21 cellular contexts compared by ENCODE assay signal in genomic region chr6:10389739-10390494, GRCh38. TPM values are rescaled to one million over a fixed set of nuclear protein-coding genes. Genes with fewer than 3 reads are reported as not detected.
DNase-seq lines count a peak whose midpoint lies in the region; ATAC-seq, FAIRE-seq and TF ChIP-seq lines count a peak whose summit lies in the region.
"Had no signal": no experiment of that assay in that cellular context is flagged by ENCODE, and none has a peak within 500 bp of the region (broad histone marks: within the 10 kb centered on the region; RNA-seq: fewer than 3 reads in every experiment).

No MANE protein-coding gene starts in this region.

- no peak for TF ChIP-seq CTCF in GM23338 (conservative IDR thresholded peaks at IDR 0.05; ENCODE audit: low read depth in 2 of 2)
- no peak for TF ChIP-seq CTCF in endothelial cell of umbilical vein (IDR thresholded peaks at IDR 0.05; ENCODE audit: extremely low read depth in 1 of 2, insufficient read depth in 1 of 2, low read depth in 1 of 2, low read length in 2 of 2)
- TF ChIP-seq CTCF in neural cell (IDR thresholded peaks at IDR 0.05; ENCODE audit: poor library complexity, severe bottlenecking), result no peak

- H3K9me3 Mint-ChIP-seq in GM23338, result no peaks in the 10 kb centered on the region; the same call in 1 of the 3 replicates

- H3K27ac ChIP-seq in GM23338 (ENCODE audit: low read depth) (no peak overlapping the region), HUES64 (ENCODE audit: low read depth, low read length) (no peak overlapping the region), endothelial cell of umbilical vein (ENCODE audit: insufficient read depth, low read depth, low read length) (no peak overlapping the region), neural cell (ENCODE audit: low read length) (no peak overlapping the region)
- H3K27ac ChIP-seq: breast epithelium, KMS-11, left lung, right atrium auricular region, suprapubic skin had no signal

- peaks cover 96% of the 10 kb centered on the region for H3K4me1 ChIP-seq in GM23338 (ENCODE audit: insufficient read depth)
- peaks cover 80% of the 10 kb centered on the region for H3K4me1 ChIP-seq in HUES64 (ENCODE audit: insufficient read depth, low read length)
- H3K4me1 ChIP-seq in endothelial cell of umbilical vein (ENCODE audit: control insufficient read depth, extremely low read depth, insufficient read depth, low read length), result no peaks in the 10 kb centered on the region
- H3K4me1 ChIP-seq: breast epithelium, Caco-2, left lung had no signal

- peak overlapping the region; percentile 68 for H3K4me3 Mint-ChIP-seq in GM23338

- H3K27ac Mint-ChIP-seq in GM23338, result no peak overlapping the region

- no peak for TF ChIP-seq POLR2A in endothelial cell of umbilical vein (IDR thresholded peaks at IDR 0.05; ENCODE audit: low read depth, low read length)

- BruUV-seq in endothelial cell of umbilical vein (replicated peaks; lab: Mats Ljungman, UMichigan), result no TSS peak

- H3K4me3 ChIP-seq in GM23338 (peak overlapping the region; percentile 50), HUES64 (ENCODE audit: low read length) (peak overlapping the region; percentile 47), endothelial cell of umbilical vein (replicated peaks in 1 of 3; ENCODE audit: insufficient read depth in 1 of 3, low read depth in 1 of 3, low read length in 3 of 3) (no peak overlapping the region), neural cell (ENCODE audit: low read length) (peak overlapping the region; percentile 5)
- H3K4me3 ChIP-seq: breast epithelium, GM12878, left lung, right atrium auricular region, suprapubic skin had no signal

- H3K4me1 Mint-ChIP-seq in GM23338, result peaks cover 62% of the 10 kb centered on the region

- H3K9me3 ChIP-seq in HUES64 (ENCODE audit: insufficient read depth, low read depth, low read length), result no peaks in the 10 kb centered on the region
- H3K9me3 ChIP-seq in endothelial cell of umbilical vein (replicated peaks; ENCODE audit: control insufficient read depth, insufficient read depth, low read length), result no peaks in the 10 kb centered on the region
- no peaks in the 10 kb centered on the region for H3K9me3 ChIP-seq in neural cell (ENCODE audit: low read length)
- H3K9me3 ChIP-seq: breast epithelium, Caco-2, left lung, right atrium auricular region, suprapubic skin had no signal

- peak; percentile 16 for ATAC-seq in GM23338
- no peak for ATAC-seq in HG03095 (IDR thresholded peaks at IDR 0.05; ENCODE audit: unreplicated experiment)
- ATAC-seq: GM12878, left lung had no signal

- H3K9ac ChIP-seq in HUES64 (ENCODE audit: low read depth, low read length) (no peak overlapping the region), endothelial cell of umbilical vein (replicated peaks; ENCODE audit: extremely low read depth, insufficient read depth, low read length) (no peak overlapping the region), neural cell (ENCODE audit: low read length) (no peak overlapping the region)
- H3K9ac ChIP-seq: KMS-11 had no signal

- no peaks in the 10 kb centered on the region for H3K79me2 ChIP-seq in GM23338 (replicated peaks; ENCODE audit: insufficient read depth)
- H3K79me2 ChIP-seq in endothelial cell of umbilical vein (ENCODE audit: control insufficient read depth, insufficient read depth, low read length), result no peaks in the 10 kb centered on the region
- no peaks in the 10 kb centered on the region for H3K79me2 ChIP-seq in neural cell (replicated peaks; ENCODE audit: insufficient read depth, low read length)

- WGBS in HUES64, result under 1% methylated on average over 47 of the region's 47 CpGs

- no peak for TF ChIP-seq EP300 in neural cell (conservative IDR thresholded peaks at IDR 0.05; ENCODE audit: poor library complexity, severe bottlenecking)

- intact Hi-C loops in endothelial cell of umbilical vein (cut with micrococcal nuclease), result no loop called here

- no peak for TF ChIP-seq RAD21 in neural cell (conservative IDR thresholded peaks at IDR 0.05)

- POLR2A ChIA-PET in endothelial cell of umbilical vein (lab: Charles Lee), result no interaction called here

- peaks cover 100% of the 10 kb centered on the region for H3K27me3 ChIP-seq in GM23338 (ENCODE audit: insufficient read depth)
- H3K27me3 ChIP-seq in HUES64 (ENCODE audit: insufficient read depth, low read length), result peaks cover 100% of the 10 kb centered on the region
- H3K27me3 ChIP-seq in endothelial cell of umbilical vein (ENCODE audit: control insufficient read depth in 2 of 2, insufficient read depth in 2 of 2, low read length in 2 of 2), result peaks cover 84 to 99% of the 10 kb centered on the region in 2 experiments
- H3K27me3 ChIP-seq in neural cell (ENCODE audit: insufficient read depth, low read depth, low read length), result peaks cover 99% of the 10 kb centered on the region

- H3K9me1 ChIP-seq in endothelial cell of umbilical vein (replicated peaks; ENCODE audit: control insufficient read depth, extremely low read depth, insufficient read depth, low read length), result no peaks in the 10 kb centered on the region

- H2AFZ ChIP-seq in GM23338 (no peak overlapping the region), endothelial cell of umbilical vein (ENCODE audit: low read depth, low read length) (no peak overlapping the region), neural cell (ENCODE audit: low read depth, low read length) (no peak overlapping the region)

- dilution Hi-C loops in endothelial cell of umbilical vein (cut with MboI; ENCODE audit: extremely low pct_ligation_motif_present, low sequenced_read_pairs), result no loop called here

- FAIRE-seq in endothelial cell of umbilical vein (lab: Jason Lieb, UNC), result no peak
- FAIRE-seq: GM12878 had no signal

- no peaks in the 10 kb centered on the region for H3K36me3 ChIP-seq in GM23338 (ENCODE audit: insufficient read depth)
- no peaks in the 10 kb centered on the region for H3K36me3 ChIP-seq in HUES64 (ENCODE audit: insufficient read depth, low read length)
- H3K36me3 ChIP-seq in endothelial cell of umbilical vein (ENCODE audit: control insufficient read depth in 2 of 2, extremely low read depth in 1 of 2, insufficient read depth in 2 of 2, low read length in 2 of 2), result no peaks in the 10 kb centered on the region
- H3K36me3 ChIP-seq in neural cell (ENCODE audit: insufficient read depth, low read length), result no peaks in the 10 kb centered on the region
- H3K36me3 ChIP-seq: breast epithelium, left lung, right atrium auricular region, suprapubic skin had no signal

- H3K9me2 ChIP-seq in GM23338 (ENCODE audit: insufficient read depth) (no peaks in the 10 kb centered on the region), neural cell (ENCODE audit: insufficient read depth, low read length) (no peaks in the 10 kb centered on the region)

- peak; percentile 68 for DNase-seq in GM23338 (ENCODE audit: low spot score)
- DNase-seq in endothelial cell of umbilical vein (ENCODE audit: low read depth, low spot score), result no peak
- DNase-seq in NOMO-1 (lab: John Stamatoyannopoulos, UW; ENCODE audit: unreplicated experiment in 2 of 2), result no peak
- DNase-seq in AG08396 (ENCODE audit: low spot score), result no peak
- DNase-seq: activated CD4-positive, CD25-positive, alpha-beta regulatory T cell; activated CD8-positive, alpha-beta memory T cell treated with anti-CD3 and anti-CD28 coated beads, Interleukin-2, amount 50 U/mL, for 4 hours; activated naive CD4-positive, alpha-beta T cell treated with Interleukin-2 at 50 U/mL for 16 hours; Caco-2; effector memory CD4-positive, alpha-beta T cell; hippocampal formation; left lung; NCI-H1105 treated with DMSO at 0.1 percent for 48 hours; SW 1271 had no signal

- CTCF ChIA-PET in endothelial cell of umbilical vein (lab: Charles Lee), result interaction anchor here (1.4 kb wide), 1 partner anchor 24 kb away, joined by 3 read pairs; no protein-coding TSS in a partner anchor

- H3F3A ChIP-seq in GM23338 (replicated peaks; ENCODE audit: low read depth), result peaks cover 57% of the 10 kb centered on the region
- H3F3A ChIP-seq in neural cell (ENCODE audit: insufficient read depth, low read length, poor library complexity, severe bottlenecking), result no peaks in the 10 kb centered on the region

- H3K27me3 Mint-ChIP-seq in GM23338 (ENCODE audit: insufficient read depth, low read depth, poor library complexity), result peaks cover 100% of the 10 kb centered on the region

- peak overlapping the region; percentile 71 for H3K4me2 ChIP-seq in GM23338
- H3K4me2 ChIP-seq in endothelial cell of umbilical vein (ENCODE audit: insufficient read depth, low read length), result no peak overlapping the region
- no peak overlapping the region for H3K4me2 ChIP-seq in neural cell (ENCODE audit: low read length)
- H3K4me2 ChIP-seq: KMS-11 had no signal

- H3K36me3 Mint-ChIP-seq in GM23338 (ENCODE audit: low read depth), result no peaks in the 10 kb centered on the region

- H4K20me1 ChIP-seq in GM23338 (replicated peaks; ENCODE audit: insufficient read depth), result peaks cover 26% of the 10 kb centered on the region
- H4K20me1 ChIP-seq in endothelial cell of umbilical vein (replicated peaks; ENCODE audit: control insufficient read depth, extremely low read depth, insufficient read depth, low read length), result no peaks in the 10 kb centered on the region
- no peaks in the 10 kb centered on the region for H4K20me1 ChIP-seq in neural cell (ENCODE audit: insufficient read depth)

TF ChIP-seq in GM23338, 12 proteins besides CTCF, POLR2A, EP300 and RAD21 (continues in another document):
- TF ChIP-seq EZH2 (IDR thresholded peaks at IDR 0.05; ENCODE audit: low read depth, unreplicated experiment) (peak; percentile 89), CREB1 (CRISPR knock-in tag; IDR thresholded peaks at IDR 0.05; ENCODE audit: low read depth) (no peak)

TF ChIP-seq in endothelial cell of umbilical vein, 7 proteins besides CTCF, POLR2A, EP300 and RAD21 (continues in another document):
- TF ChIP-seq MYC (IDR thresholded peaks at IDR 0.05; ENCODE audit: low read depth, low read length) (no peak), EZH2 (IDR thresholded peaks at IDR 0.05; ENCODE audit: borderline replicate concordance, low read depth, low read length, severe bottlenecking) (peak; percentile 23)

TF ChIP-seq in neural cell, 6 proteins besides CTCF, POLR2A, EP300 and RAD21 (continues in another document):
- peak; percentile 39 for TF ChIP-seq EZH2 (IDR thresholded peaks at IDR 0.05; ENCODE audit: borderline replicate concordance, insufficient read depth, low read length, poor library complexity, severe bottlenecking)

RNA-seq across cellular contexts. Expression of gene TFAP2A, which starts 25.0 kb away (rescaled TPM):
- not detected in 2 replicates for total RNA-seq in GM23338 (2014; rRNA removed; shearing (Covaris generic))
- 0.21 TPM in 1 of 2 replicates, not detected in the other for polyA plus RNA-seq in GM23338 (2016; fragmentation: Nextera tagmentation; extraction: Ambion mirVana)
- polyA plus RNA-seq in HUES64 (2013, experiment 1 of 2), result 4.0 TPM
- polyA plus RNA-seq in HUES64 (2013, experiment 2 of 2), result 8.7 TPM
- not detected in 2 replicates for total RNA-seq in endothelial cell of umbilical vein
- 0.06 and 0.11 TPM in 2 replicates for polyA plus RNA-seq in endothelial cell of umbilical vein
- 0.10 and 0.23 TPM in 2 replicates for polyA plus RNA-seq in endothelial cell of umbilical vein (2011; cell fraction: cytosol; rRNA removed)
- polyA plus RNA-seq in endothelial cell of umbilical vein (2011; cell fraction: nucleus; rRNA removed), result 0.43 and 0.57 TPM in 2 replicates
- polyA plus RNA-seq in endothelial cell of umbilical vein (2012), result 0.31 TPM in 1 of 2 replicates, not detected in the other
- polyA minus RNA-seq in endothelial cell of umbilical vein, result not detected in 2 replicates
- 57.2 TPM for polyA minus RNA-seq in endothelial cell of umbilical vein (2011; cell fraction: cytosol; rRNA and poly(A)+ RNA removed)
- 0.82 and 0.87 TPM in 2 replicates for polyA minus RNA-seq in endothelial cell of umbilical vein (2011; cell fraction: nucleus; rRNA and poly(A)+ RNA removed)
- 0.78 TPM in 1 of 2 replicates, not detected in the other for polyA plus RNA-seq in neural cell
- polyA minus RNA-seq in neural cell, result not detected in 2 replicates

Comparison
In these comparisons a context has a peak if more than half of its experiments do, and no peak if none do; other contexts are left out.
1. H3K4me3 ChIP-seq: peak in GM23338 (single experiment), HUES64 (single experiment) and neural cell (single experiment); none in endothelial cell of umbilical vein (0 of 3).